ENCODE assay signal across 8 cellular contexts in the genomic region with DNA sequence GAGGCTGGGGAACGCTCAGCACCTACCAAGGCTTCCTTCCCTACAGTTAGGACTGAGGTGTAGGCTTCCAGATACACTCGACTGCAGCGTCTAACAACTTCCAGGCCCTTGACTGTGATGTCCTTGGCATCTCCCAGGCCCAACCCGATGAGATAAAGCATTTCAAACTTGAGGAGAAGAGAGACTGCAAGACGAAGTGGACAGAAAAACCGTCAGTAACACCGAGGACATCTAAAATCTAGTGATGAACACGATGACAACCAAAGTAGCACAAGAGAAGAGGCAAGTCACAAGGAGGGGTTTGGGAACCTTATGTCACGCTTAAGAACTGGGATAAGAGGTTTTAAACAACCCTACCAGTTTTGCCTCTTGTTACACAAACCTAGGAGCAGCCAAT. TPM values are rescaled to one million over a fixed set of nuclear protein-coding genes. Genes with fewer than 3 reads are reported as not detected.
DNase-seq lines count a peak whose midpoint lies in the region; ATAC-seq and TF ChIP-seq lines count a peak whose summit lies in the region.

No MANE protein-coding gene starts in this region.

- H3K4me3 Mint-ChIP-seq in activated CD4-positive, alpha-beta T cell treated with anti-CD3 and anti-CD28 coated beads for 36 hours: peak overlapping the region; percentile 93
- peak overlapping the region; percentile 95 to 99 (median 98) for H3K4me3 Mint-ChIP-seq in brain
- H3K4me3 Mint-ChIP-seq in stimulated activated naive CD8-positive, alpha-beta T cell treated with anti-CD3 and anti-CD28 coated beads, Interleukin-15, Interleukin-2, amounts not matched to agents 100 ng/mL and 50 ng/mL, for 24 hours: peak overlapping the region; percentile 99

- TSS peak; percentile 83 for BruUV-seq in OCI-LY7 (replicated peaks; lab: Mats Ljungman, UMichigan)

- CTCF ChIA-PET in activated CD4-positive, alpha-beta T cell treated with anti-CD3 and anti-CD28 coated beads for 36 hours (lab: Charles Lee): interaction anchor here (0.6 to 1.1 kb wide), 6 partner anchors 30 to 216 kb away, joined by 3 to 5 read pairs (median 3); no protein-coding TSS in a partner anchor
- CTCF ChIA-PET in OCI-LY7 (lab: Charles Lee; ENCODE audit: unreplicated experiment): no interaction called here

- H3K9me3 ChIP-seq in OCI-LY7 (ENCODE audit: low read length): no peaks in the 10 kb centered on the region

- H3K9me3 Mint-ChIP-seq in activated CD4-positive, alpha-beta T cell treated with anti-CD3 and anti-CD28 coated beads for 36 hours (ENCODE audit: low read depth): no peaks in the 10 kb centered on the region
- peaks cover 0 to 3% (median 0%) of the 10 kb centered on the region in 5 experiments for H3K9me3 Mint-ChIP-seq in brain
- H3K9me3 Mint-ChIP-seq in stimulated activated naive CD8-positive, alpha-beta T cell treated with anti-CD3 and anti-CD28 coated beads, Interleukin-15, Interleukin-2, amounts not matched to agents 100 ng/mL and 50 ng/mL, for 24 hours: no peaks in the 10 kb centered on the region

- peaks cover 45% of the 10 kb centered on the region for H3K36me3 ChIP-seq in OCI-LY7 (ENCODE audit: insufficient read depth, low read length)

- POLR2A ChIA-PET in activated CD4-positive, alpha-beta T cell treated with anti-CD3 and anti-CD28 coated beads for 36 hours (lab: Charles Lee): interaction anchor here (0.9 to 1.4 kb wide), 2 partner anchors 10 to 213 kb away, joined by 3 to 6 read pairs; no protein-coding TSS in a partner anchor
- POLR2A ChIA-PET in OCI-LY7 (lab: Charles Lee): interaction anchor here (0.6 to 2.0 kb wide), 10 partner anchors 13 to 1259 kb away, joined by 3 to 11 read pairs (median 4); a partner anchor contains a TSS

- TF ChIP-seq CTCF in OCI-LY7 (conservative IDR thresholded peaks at IDR 0.05; ENCODE audit: low read length) (no peak), brain (conservative IDR thresholded peaks at IDR 0.05) (no peak)

- peak overlapping the region; percentile 78 for H3K4me3 ChIP-seq in OCI-LY7 (ENCODE audit: low read depth, low read length, poor library complexity, severe bottlenecking)

- H2AFZ ChIP-seq in OCI-LY7 (ENCODE audit: low read length): peak overlapping the region; percentile 76

- H3K9me2 ChIP-seq in OCI-LY7 (ENCODE audit: insufficient read depth, low read length): no peaks in the 10 kb centered on the region

- H3K27me3 Mint-ChIP-seq in activated CD4-positive, alpha-beta T cell treated with anti-CD3 and anti-CD28 coated beads for 36 hours: no peaks in the 10 kb centered on the region
- no peaks in the 10 kb centered on the region for H3K27me3 Mint-ChIP-seq in brain
- H3K27me3 Mint-ChIP-seq in stimulated activated naive CD8-positive, alpha-beta T cell treated with anti-CD3 and anti-CD28 coated beads, Interleukin-15, Interleukin-2, amounts not matched to agents 100 ng/mL and 50 ng/mL, for 24 hours: no peaks in the 10 kb centered on the region

- intact Hi-C loops in activated CD4-positive, alpha-beta T cell treated with anti-CD3 and anti-CD28 coated beads for 36 hours (cut with DNase I, micrococcal nuclease): loop anchor here (1.0 to 5.0 kb wide), 7 partner anchors 87 to 263 kb away; a partner anchor contains a TSS
- intact Hi-C loops in OCI-LY7 (cut with micrococcal nuclease; ENCODE audit: unreplicated experiment) (loop anchor here (5.0 to 10.0 kb wide), 3 partner anchors 222 to 673 kb away; a partner anchor contains a TSS), left colon (cut with DNase I, micrococcal nuclease) (no loop called here)

- H3K4me1 Mint-ChIP-seq in activated CD4-positive, alpha-beta T cell treated with anti-CD3 and anti-CD28 coated beads for 36 hours: peaks cover 59% of the 10 kb centered on the region
- H3K4me1 Mint-ChIP-seq in brain: peaks cover 83% of the 10 kb centered on the region
- H3K4me1 Mint-ChIP-seq in stimulated activated naive CD8-positive, alpha-beta T cell treated with anti-CD3 and anti-CD28 coated beads, Interleukin-15, Interleukin-2, amounts not matched to agents 100 ng/mL and 50 ng/mL, for 24 hours (ENCODE audit: low read depth): peaks cover 81% of the 10 kb centered on the region

- peak; percentile 25 for ATAC-seq in activated CD4-positive, alpha-beta T cell treated with anti-CD3 and anti-CD28 coated beads for 36 hours
- ATAC-seq in HG02938 (IDR thresholded peaks at IDR 0.05; ENCODE audit: unreplicated experiment) (peak; percentile 38), left colon (peak; percentile 53)

- peak overlapping the region; percentile 94 for H3K4me2 ChIP-seq in OCI-LY7 (ENCODE audit: low read length)

- peaks cover 41% of the 10 kb centered on the region for H3K4me1 ChIP-seq in OCI-LY7 (ENCODE audit: insufficient read depth, low read length, poor library complexity, severe bottlenecking)

- H3K79me2 ChIP-seq in OCI-LY7 (ENCODE audit: insufficient read depth, low read depth, low read length): peaks cover 55% of the 10 kb centered on the region

- H4K20me1 ChIP-seq in OCI-LY7 (ENCODE audit: insufficient read depth, low read length): no peaks in the 10 kb centered on the region

- H3K27ac Mint-ChIP-seq in activated CD4-positive, alpha-beta T cell treated with anti-CD3 and anti-CD28 coated beads for 36 hours: peak overlapping the region; percentile 98
- peak overlapping the region; percentile 94 to 99 (median 98) for H3K27ac Mint-ChIP-seq in brain
- H3K27ac Mint-ChIP-seq in stimulated activated naive CD8-positive, alpha-beta T cell treated with anti-CD3 and anti-CD28 coated beads, Interleukin-15, Interleukin-2, amounts not matched to agents 100 ng/mL and 50 ng/mL, for 24 hours: peak overlapping the region; percentile 98

- H3K36me3 Mint-ChIP-seq in activated CD4-positive, alpha-beta T cell treated with anti-CD3 and anti-CD28 coated beads for 36 hours (ENCODE audit: low read depth): peaks cover 65% of the 10 kb centered on the region
- H3K36me3 Mint-ChIP-seq in brain: peaks cover 27% of the 10 kb centered on the region
- peaks cover 80% of the 10 kb centered on the region for H3K36me3 Mint-ChIP-seq in stimulated activated naive CD8-positive, alpha-beta T cell treated with anti-CD3 and anti-CD28 coated beads, Interleukin-15, Interleukin-2, amounts not matched to agents 100 ng/mL and 50 ng/mL, for 24 hours (ENCODE audit: low read depth)

- peak overlapping the region; percentile 23 for H3K27ac ChIP-seq in OCI-LY7 (ENCODE audit: low read depth, low read length, poor library complexity, severe bottlenecking)

- DNase-seq in activated CD4-positive, alpha-beta T cell treated with anti-CD3 and anti-CD28 coated beads for 36 hours: peak; percentile 20
- no peak for DNase-seq in activated CD4-positive, alpha-beta T cell treated with anti-CD3 and anti-CD28 coated beads for 1 hour
- DNase-seq in OCI-LY7 (ENCODE audit: low spot score) (peak; percentile 29), left colon (peak in 1 of 2 donors; percentile 22), GOT3 (lab: John Stamatoyannopoulos, UW) (no peak)

RNA-seq across cellular contexts. Expression of a gene that starts 0.3 kb away (rescaled TPM):
- 10 to 100 TPM; 48.4 to 59.6 TPM for total RNA-seq in activated CD4-positive, alpha-beta T cell treated with anti-CD3 and anti-CD28 coated beads for 36 hours
- total RNA-seq in OCI-LY7 (2014; rRNA removed; shearing (Covaris generic)): 19.4 and 20.3 TPM in 2 replicates
- total RNA-seq in OCI-LY7 (2022) (44.1 and 45.6 TPM in 2 replicates), left colon (10 to 100 TPM; 16.7 to 19.0 TPM)
- 46.1 TPM for polyA plus RNA-seq in brain (ENCODE audit: insufficient read depth, low read depth, low replicate concordance)

Comparison
In these comparisons a context has a peak if more than half of its experiments do, and no peak if none do; other contexts are left out.
1. DNase-seq: peak in activated CD4-positive, alpha-beta T cell treated with anti-CD3 and anti-CD28 coated beads for 36 hours (single experiment) and OCI-LY7 (single experiment); none in activated CD4-positive, alpha-beta T cell treated with anti-CD3 and anti-CD28 coated beads for 1 hour (single experiment) and GOT3 (single experiment).
2. intact Hi-C loops: an anchor here in activated CD4-positive, alpha-beta T cell treated with anti-CD3 and anti-CD28 coated beads for 36 hours (1.0 to 5.0 kb wide) and OCI-LY7 (5.0 to 10.0 kb wide); none called in left colon.
3. Peak in every context shown above with its lines, with median percentiles within 50 percentile points of each other: ATAC-seq, H3K27ac Mint-ChIP-seq and H3K4me3 Mint-ChIP-seq.